Comparison of ENCODE assay signal across 29 cellular contexts in the genomic region with DNA sequence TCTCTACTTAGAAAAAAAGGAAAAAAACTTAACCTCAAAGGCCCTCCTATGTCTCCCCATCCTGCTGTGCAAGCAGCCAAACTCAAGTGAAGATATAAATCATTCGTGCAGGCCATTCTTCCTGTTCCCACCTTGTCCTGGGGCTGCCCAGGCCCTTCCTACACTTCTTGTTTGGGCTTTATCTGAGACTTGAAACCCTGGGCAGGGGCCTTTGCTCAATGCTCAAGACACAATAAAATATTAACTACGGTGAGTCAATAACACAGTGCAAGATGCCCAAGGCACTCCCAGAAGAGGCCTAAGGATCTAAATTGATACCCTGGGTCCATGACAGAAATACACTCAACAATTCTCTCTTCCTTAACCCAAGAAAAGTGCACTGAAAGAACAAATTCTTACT.
DNase-seq lines count a peak whose midpoint lies in the region; ATAC-seq, FAIRE-seq and TF ChIP-seq lines count a peak whose summit lies in the region.
"Had no signal": no experiment of that assay in that cellular context is flagged by ENCODE, and none has a peak within 500 bp of the region (broad histone marks: within the 10 kb centered on the region; RNA-seq: fewer than 3 reads in every experiment).

No MANE protein-coding gene starts in this region.

- DNase-seq in MCF 10A (ENCODE audit: unreplicated experiment) (no peak), breast epithelium (ENCODE audit: low spot score in 2 of 2) (no peak), WTC11 (ENCODE audit: low spot score) (no peak), nephron progenitor cell (no peak), small intestine (peak; percentile 84), posterior cingulate gyrus (no peak), GM19240 (ENCODE audit: insufficient read length, low spot score) (no peak)
- DNase-seq: AML-193; CD4-positive, alpha-beta T cell; COR-L47; DMS79 treated with DMSO at 0.1 percent for 48 hours; GF-D8; GM23248; H7; NCI-H1092; NCI-H1417 treated with DMSO at 0.1 percent for 48 hours; NCI-H1694 treated with DMSO at 0.1 percent for 48 hours; NCI-H2081; NCI-H2227 treated with DMSO at 0.1 percent for 48 hours; NCI-H510A; NCI-H69; SHP77 treated with DMSO at 0.1 percent for 48 hours had no signal

- POLR2A ChIA-PET in MCF 10A (lab: Yijun Ruan, JAX): no interaction called here
- POLR2A ChIA-PET in WTC11 (lab: Charles Lee): no interaction called here

- CTCF ChIA-PET in MCF 10A (lab: Yijun Ruan, JAX): interaction anchor here (0.7 kb wide), 1 partner anchor 76 kb away, joined by 3 read pairs; no protein-coding TSS in a partner anchor
- CTCF ChIA-PET in WTC11 (lab: Charles Lee): no interaction called here

- H3K36me3 ChIP-seq in breast epithelium (no peaks in the 10 kb centered on the region), small intestine (ENCODE audit: control insufficient read depth in 2 of 2, insufficient read depth in 2 of 2, low read length in 2 of 2) (no peaks in the 10 kb centered on the region)

- WGBS in small intestine, 3 donors: 16 to 63% (median 16%) methylated on average over 2 of the region's 2 CpGs

- H3K36me3 Mint-ChIP-seq in MCF 10A (ENCODE audit: insufficient read depth, unreplicated experiment) (peaks cover 87% of the 10 kb centered on the region), WTC11 (peaks cover 17% of the 10 kb centered on the region), nephron progenitor cell (ENCODE audit: low read depth) (peaks cover 18% of the 10 kb centered on the region)

- ATAC-seq in WTC11: no peak
- ATAC-seq in GM19395 (IDR thresholded peaks at IDR 0.05; ENCODE audit: unreplicated experiment): no peak

- H3K4me1 Mint-ChIP-seq in MCF 10A (ENCODE audit: insufficient read depth, unreplicated experiment) (peaks cover 43% of the 10 kb centered on the region), WTC11 (peaks cover 3% of the 10 kb centered on the region), nephron progenitor cell (peaks cover 20% of the 10 kb centered on the region)

- intact Hi-C loops in MCF 10A (cut with micrococcal nuclease) (no loop called here), breast epithelium (cut with DNase I; ENCODE audit: low total_unique reads) (no loop called here), posterior cingulate gyrus (cut with DNase I) (no loop called here)

- TF ChIP-seq CTCF in MCF 10A (IDR thresholded peaks at IDR 0.05; ENCODE audit: unreplicated experiment) (no peak), breast epithelium (IDR thresholded peaks at IDR 0.05) (no peak), WTC11 (IDR thresholded peaks at IDR 0.05) (no peak), nephron progenitor cell (IDR thresholded peaks at IDR 0.05) (no peak)

- H3K4me3 ChIP-seq in breast epithelium (no peak overlapping the region), small intestine (ENCODE audit: low read depth in 1 of 2, low read length in 2 of 2) (no peak overlapping the region)
- H3K4me3 ChIP-seq: BLaER1 treated with 17β-estradiol and CSF1 and Interleukin-3, amounts not matched to agents 10 nM and 100 nM; GM23248 had no signal

- no peak for TF ChIP-seq POLR2A in breast epithelium (IDR thresholded peaks at IDR 0.05)

- no peak overlapping the region for H3K27ac ChIP-seq in breast epithelium
- peak overlapping the region; percentile 50 to 56 for H3K27ac ChIP-seq in small intestine (ENCODE audit: low read depth in 1 of 2, low read length in 1 of 2)
- H3K27ac ChIP-seq: BLaER1 treated with 17β-estradiol and CSF1 and Interleukin-3, amounts not matched to agents 10 nM and 100 nM; GM23248; KMS-11; RWPE1 had no signal

- no peaks in the 10 kb centered on the region for H3K9me3 ChIP-seq in breast epithelium
- H3K9me3 ChIP-seq in small intestine (ENCODE audit: control insufficient read depth, low read depth): no peaks in the 10 kb centered on the region
- H3K9me3 ChIP-seq: BLaER1 treated with 17β-estradiol and CSF1 and Interleukin-3, amounts not matched to agents 10 nM and 100 nM had no signal

- H3K4me1 ChIP-seq in breast epithelium (no peaks in the 10 kb centered on the region), small intestine (ENCODE audit: control insufficient read depth in 2 of 2, insufficient read depth in 1 of 2, low read depth in 1 of 2, low read length in 1 of 2) (peaks cover 0 to 6% of the 10 kb centered on the region in 2 donors)

- H3K9me3 Mint-ChIP-seq in MCF 10A (ENCODE audit: unreplicated experiment) (no peaks in the 10 kb centered on the region), WTC11 (no peaks in the 10 kb centered on the region), nephron progenitor cell (peaks cover 8% of the 10 kb centered on the region)
- H3K9me3 Mint-ChIP-seq: CD4-positive, alpha-beta T cell; IgD-negative memory B cell had no signal

- H3K27me3 ChIP-seq in breast epithelium (no peaks in the 10 kb centered on the region), small intestine (ENCODE audit: control insufficient read depth in 2 of 2, insufficient read depth in 2 of 2, low read length in 2 of 2) (no peaks in the 10 kb centered on the region)
- H3K27me3 ChIP-seq: BLaER1 treated with 17β-estradiol and CSF1 and Interleukin-3, amounts not matched to agents 10 nM and 100 nM had no signal

- H3K27me3 Mint-ChIP-seq in MCF 10A (ENCODE audit: insufficient read depth, unreplicated experiment) (no peaks in the 10 kb centered on the region), WTC11 (ENCODE audit: low read depth) (no peaks in the 10 kb centered on the region), nephron progenitor cell (ENCODE audit: low read depth, poor library complexity) (no peaks in the 10 kb centered on the region)
- H3K27me3 Mint-ChIP-seq: CD4-positive, alpha-beta T cell had no signal

- no peak overlapping the region for H3K4me3 Mint-ChIP-seq in MCF 10A (ENCODE audit: unreplicated experiment)
- H3K4me3 Mint-ChIP-seq in WTC11: no peak overlapping the region
- H3K4me3 Mint-ChIP-seq in nephron progenitor cell: no peak overlapping the region
- H3K4me3 Mint-ChIP-seq: CD4-positive, alpha-beta T cell; IgD-negative memory B cell had no signal

- FAIRE-seq in small intestine (lab: Jason Lieb, UNC): no peak
- FAIRE-seq: GM12892, GM19239 had no signal

- peak overlapping the region; percentile 2 for H3K27ac Mint-ChIP-seq in MCF 10A (ENCODE audit: low read depth, unreplicated experiment)
- H3K27ac Mint-ChIP-seq in WTC11: peak overlapping the region; percentile 44; the same call in 1 of the 2 replicates
- peak overlapping the region; percentile 40 for H3K27ac Mint-ChIP-seq in nephron progenitor cell
- H3K27ac Mint-ChIP-seq: CD4-positive, alpha-beta T cell; IgD-negative memory B cell had no signal

- no TSS peak for BruUV-seq in MCF 10A (replicated peaks; lab: Mats Ljungman, UMichigan)

TF ChIP-seq in WTC11, 78 proteins besides CTCF, POLR2A, EP300 and RAD21:
- TF ChIP-seq ZNF396 (CRISPR knock-in tag; IDR thresholded peaks at IDR 0.05; ENCODE audit: borderline replicate concordance) (no peak), NR1H2 (CRISPR knock-in tag; IDR thresholded peaks at IDR 0.05) (no peak), SP1 (CRISPR knock-in tag; conservative IDR thresholded peaks at IDR 0.05) (no peak), IRF2 (CRISPR knock-in tag; IDR thresholded peaks at IDR 0.05; ENCODE audit: borderline replicate concordance, low read depth) (no peak), ZBTB21 (CRISPR knock-in tag; IDR thresholded peaks at IDR 0.05; ENCODE audit: borderline replicate concordance) (no peak), EMX1 (CRISPR knock-in tag; IDR thresholded peaks at IDR 0.05) (no peak)
- TF ChIP-seq, protein P1, sequence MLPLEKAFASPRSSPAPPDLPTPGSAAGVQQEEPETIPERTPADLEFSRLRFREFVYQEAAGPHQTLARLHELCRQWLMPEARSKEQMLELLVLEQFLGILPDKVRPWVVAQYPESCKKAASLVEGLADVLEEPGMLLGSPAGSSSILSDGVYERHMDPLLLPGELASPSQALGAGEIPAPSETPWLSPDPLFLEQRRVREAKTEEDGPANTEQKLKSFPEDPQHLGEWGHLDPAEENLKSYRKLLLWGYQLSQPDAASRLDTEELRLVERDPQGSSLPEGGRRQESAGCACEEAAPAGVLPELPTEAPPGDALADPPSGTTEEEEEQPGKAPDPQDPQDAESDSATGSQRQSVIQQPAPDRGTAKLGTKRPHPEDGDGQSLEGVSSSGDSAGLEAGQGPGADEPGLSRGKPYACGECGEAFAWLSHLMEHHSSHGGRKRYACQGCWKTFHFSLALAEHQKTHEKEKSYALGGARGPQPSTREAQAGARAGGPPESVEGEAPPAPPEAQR (CRISPR knock-in tag; IDR thresholded peaks at IDR 0.05): no peak
- TF ChIP-seq, protein P2, sequence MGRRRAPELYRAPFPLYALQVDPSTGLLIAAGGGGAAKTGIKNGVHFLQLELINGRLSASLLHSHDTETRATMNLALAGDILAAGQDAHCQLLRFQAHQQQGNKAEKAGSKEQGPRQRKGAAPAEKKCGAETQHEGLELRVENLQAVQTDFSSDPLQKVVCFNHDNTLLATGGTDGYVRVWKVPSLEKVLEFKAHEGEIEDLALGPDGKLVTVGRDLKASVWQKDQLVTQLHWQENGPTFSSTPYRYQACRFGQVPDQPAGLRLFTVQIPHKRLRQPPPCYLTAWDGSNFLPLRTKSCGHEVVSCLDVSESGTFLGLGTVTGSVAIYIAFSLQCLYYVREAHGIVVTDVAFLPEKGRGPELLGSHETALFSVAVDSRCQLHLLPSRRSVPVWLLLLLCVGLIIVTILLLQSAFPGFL (CRISPR knock-in tag; IDR thresholded peaks at IDR 0.05; ENCODE audit: borderline replicate concordance): no peak
- TF ChIP-seq, protein P3, sequence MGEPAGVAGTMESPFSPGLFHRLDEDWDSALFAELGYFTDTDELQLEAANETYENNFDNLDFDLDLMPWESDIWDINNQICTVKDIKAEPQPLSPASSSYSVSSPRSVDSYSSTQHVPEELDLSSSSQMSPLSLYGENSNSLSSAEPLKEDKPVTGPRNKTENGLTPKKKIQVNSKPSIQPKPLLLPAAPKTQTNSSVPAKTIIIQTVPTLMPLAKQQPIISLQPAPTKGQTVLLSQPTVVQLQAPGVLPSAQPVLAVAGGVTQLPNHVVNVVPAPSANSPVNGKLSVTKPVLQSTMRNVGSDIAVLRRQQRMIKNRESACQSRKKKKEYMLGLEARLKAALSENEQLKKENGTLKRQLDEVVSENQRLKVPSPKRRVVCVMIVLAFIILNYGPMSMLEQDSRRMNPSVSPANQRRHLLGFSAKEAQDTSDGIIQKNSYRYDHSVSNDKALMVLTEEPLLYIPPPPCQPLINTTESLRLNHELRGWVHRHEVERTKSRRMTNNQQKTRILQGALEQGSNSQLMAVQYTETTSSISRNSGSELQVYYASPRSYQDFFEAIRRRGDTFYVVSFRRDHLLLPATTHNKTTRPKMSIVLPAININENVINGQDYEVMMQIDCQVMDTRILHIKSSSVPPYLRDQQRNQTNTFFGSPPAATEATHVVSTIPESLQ (CRISPR knock-in tag; IDR thresholded peaks at IDR 0.05): no peak
- TF ChIP-seq, protein P4, sequence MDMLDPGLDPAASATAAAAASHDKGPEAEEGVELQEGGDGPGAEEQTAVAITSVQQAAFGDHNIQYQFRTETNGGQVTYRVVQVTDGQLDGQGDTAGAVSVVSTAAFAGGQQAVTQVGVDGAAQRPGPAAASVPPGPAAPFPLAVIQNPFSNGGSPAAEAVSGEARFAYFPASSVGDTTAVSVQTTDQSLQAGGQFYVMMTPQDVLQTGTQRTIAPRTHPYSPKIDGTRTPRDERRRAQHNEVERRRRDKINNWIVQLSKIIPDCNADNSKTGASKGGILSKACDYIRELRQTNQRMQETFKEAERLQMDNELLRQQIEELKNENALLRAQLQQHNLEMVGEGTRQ (CRISPR knock-in tag; IDR thresholded peaks at IDR 0.05): no peak

Comparison
In these comparisons a context has a peak if more than half of its experiments do, and no peak if none do; other contexts are left out.
1. H3K27ac ChIP-seq: peak in small intestine (2 of 2); none in breast epithelium (0 of 2).
2. Peak in every context shown above with its lines, with median percentiles within 50 percentile points of each other: H3K27ac Mint-ChIP-seq.